8 cellular contexts compared by ENCODE assay signal in the genomic region with DNA sequence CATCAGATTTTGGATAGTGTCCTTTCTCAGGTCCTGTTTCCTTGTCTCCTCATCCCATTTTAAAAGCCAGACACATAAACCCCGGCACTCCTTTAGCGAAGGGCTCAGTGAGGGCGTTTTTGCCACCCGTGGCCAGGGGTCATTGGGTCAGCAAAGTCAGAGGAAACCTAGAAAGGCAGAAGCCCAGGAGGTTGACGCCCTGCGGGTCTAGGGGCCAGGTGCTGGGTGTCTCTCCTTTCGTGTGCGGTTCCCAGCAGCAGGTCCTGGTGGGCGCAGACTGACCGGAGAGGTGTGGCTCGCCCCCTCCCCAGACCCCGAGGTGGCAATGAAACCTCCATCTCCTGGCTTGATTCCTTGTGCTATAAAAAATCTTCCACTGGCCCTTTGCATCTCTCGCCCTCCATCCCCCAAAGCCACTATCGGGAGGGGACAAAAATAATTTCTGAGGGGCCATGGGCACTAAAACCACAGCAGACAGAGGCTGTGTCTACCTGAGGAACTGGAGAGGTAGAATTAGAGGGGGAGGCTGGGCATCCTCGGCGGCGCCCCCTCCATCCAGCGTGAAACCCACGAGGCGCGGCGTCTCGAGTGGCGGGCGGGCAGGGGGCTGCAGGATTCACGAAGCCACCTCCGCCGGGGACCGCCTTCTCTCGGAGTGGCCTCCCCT. TPM values are rescaled to one million over a fixed set of nuclear protein-coding genes. Genes with fewer than 3 reads are reported as not detected.
DNase-seq lines count a peak whose midpoint lies in the region; ATAC-seq and TF ChIP-seq lines count a peak whose summit lies in the region.

No MANE protein-coding gene starts in this region.

- peaks cover 10% of the 10 kb centered on the region for H3K27me3 Mint-ChIP-seq in T-helper 2 cell treated with Interferon-gamma antibody and Interleukin-4, amounts not matched to agents 5 μg/mL and 100 μg/mL, for 36 hours (ENCODE audit: low read depth)

- no peaks in the 10 kb centered on the region for H3K9me3 ChIP-seq in neuronal stem cell (replicated peaks in 1 of 2; ENCODE audit: control insufficient read depth in 2 of 2, insufficient read depth in 1 of 2, low read depth in 1 of 2, low read length in 2 of 2)

- no peaks in the 10 kb centered on the region for H3K79me1 ChIP-seq in neuronal stem cell (ENCODE audit: low read depth, low read length)

- H3K4me3 Mint-ChIP-seq in T-helper 2 cell treated with Interferon-gamma antibody and Interleukin-4, amounts not matched to agents 5 μg/mL and 100 μg/mL, for 36 hours = peak overlapping the region; percentile 80

- H3K14ac ChIP-seq in neuronal stem cell (ENCODE audit: low read length) = no peak overlapping the region

- peak overlapping the region; percentile 93 for H2BK5ac ChIP-seq in neuronal stem cell (ENCODE audit: low read length)

- TF ChIP-seq CTCF in fibroblast of mammary gland (conservative IDR thresholded peaks at IDR 0.05; ENCODE audit: control insufficient read depth, insufficient read depth, low read depth, low read length) = no peak

- H3K18ac ChIP-seq in neuronal stem cell (ENCODE audit: low read length) = peak overlapping the region; percentile 97

- no CpG with 5 or more reads among the region's 30 CpGs for WGBS in neuronal stem cell (ENCODE audit: extremely low coverage in 2 of 2, insufficient read length in 2 of 2, insufficient replicate concordance in 1 of 2), 2 donors

- H3K27me3 ChIP-seq in neuronal stem cell (ENCODE audit: control insufficient read depth in 3 of 3, insufficient read depth in 3 of 3, low read depth in 1 of 3, low read length in 3 of 3) = no peaks in the 10 kb centered on the region

- H4K8ac ChIP-seq in neuronal stem cell (ENCODE audit: low read depth, low read length) = no peak overlapping the region

- H3K36me3 Mint-ChIP-seq in T-helper 2 cell treated with Interferon-gamma antibody and Interleukin-4, amounts not matched to agents 5 μg/mL and 100 μg/mL, for 36 hours (ENCODE audit: low read depth) = no peaks in the 10 kb centered on the region

- H3K27ac ChIP-seq in neuronal stem cell (replicated peaks; ENCODE audit: low read length) = peak overlapping the region; percentile 90

- peak; percentile 18 for DNase-seq in NCI-H2227 (lab: John Stamatoyannopoulos, UW; ENCODE audit: unreplicated experiment)
- no peak for DNase-seq in NCI-H2227 treated with DMSO at 0.1 percent for 48 hours (lab: John Stamatoyannopoulos, UW)
- no peak for DNase-seq in T-helper 2 cell treated with Interferon-gamma antibody and Interleukin-4, amounts not matched to agents 5 μg/mL and 100 μg/mL, for 36 hours (ENCODE audit: low spot score)
- peak; percentile 47 for DNase-seq in fibroblast of mammary gland (ENCODE audit: low read depth)
- peak; percentile 37 for DNase-seq in neuronal stem cell (ENCODE audit: low spot score)
- DNase-seq in stimulated activated naive CD4-positive, alpha-beta T cell treated with Interleukin-2 at 50 U/mL for 16 hours (lab: John Stamatoyannopoulos, UW) = no peak
- DNase-seq in mesenteric fat pad (ENCODE audit: low spot score) = no peak

- peak overlapping the region; percentile 93 for H2BK15ac ChIP-seq in neuronal stem cell (ENCODE audit: low read length)

- no peak overlapping the region for H2AK5ac ChIP-seq in neuronal stem cell (ENCODE audit: low read depth, low read length)

- no peak overlapping the region for H4K91ac ChIP-seq in neuronal stem cell (ENCODE audit: low read depth, low read length, poor library complexity)

- peaks cover 22% of the 10 kb centered on the region for H3K4me1 Mint-ChIP-seq in T-helper 2 cell treated with Interferon-gamma antibody and Interleukin-4, amounts not matched to agents 5 μg/mL and 100 μg/mL, for 36 hours (ENCODE audit: low read depth)

- peak overlapping the region; percentile 68 for H3K4me2 ChIP-seq in neuronal stem cell (ENCODE audit: insufficient read depth, low read length, poor library complexity, severe bottlenecking)

- peak overlapping the region; percentile 88 for H2BK120ac ChIP-seq in neuronal stem cell (ENCODE audit: low read depth, low read length)

- H3K4me3 ChIP-seq in fibroblast of mammary gland (ENCODE audit: control insufficient read depth, low read depth, low read length) (peak overlapping the region; percentile 91), neuronal stem cell (ENCODE audit: low read length in 2 of 2) (peak overlapping the region; percentile 91 to 96)

- H2BK12ac ChIP-seq in neuronal stem cell (ENCODE audit: low read length) = no peak overlapping the region

- H3K4me1 ChIP-seq in neuronal stem cell (ENCODE audit: control insufficient read depth in 2 of 2, insufficient read depth in 1 of 2, low read depth in 1 of 2, low read length in 2 of 2) = peaks cover 3 to 7% of the 10 kb centered on the region in 2 donors

- H3K9me3 Mint-ChIP-seq in T-helper 2 cell treated with Interferon-gamma antibody and Interleukin-4, amounts not matched to agents 5 μg/mL and 100 μg/mL, for 36 hours = no peaks in the 10 kb centered on the region

- no peaks in the 10 kb centered on the region for H3K36me3 ChIP-seq in neuronal stem cell (replicated peaks in 1 of 2; ENCODE audit: control insufficient read depth in 2 of 2, insufficient read depth in 2 of 2, low read length in 2 of 2)

- peak overlapping the region; percentile 99 for H2AFZ ChIP-seq in neuronal stem cell (ENCODE audit: low read length)

- ATAC-seq in GM21423 (IDR thresholded peaks at IDR 0.05; ENCODE audit: unreplicated experiment) = no peak

- peak overlapping the region; percentile 92 for H3K23ac ChIP-seq in neuronal stem cell (ENCODE audit: low read depth, low read length, poor library complexity)

- no peak overlapping the region for H3K4ac ChIP-seq in neuronal stem cell (ENCODE audit: low read length)

- peak overlapping the region; percentile 100 for H3K9ac ChIP-seq in neuronal stem cell (ENCODE audit: low read depth, low read length, poor library complexity)

- peak overlapping the region; percentile 80 for H3K27ac Mint-ChIP-seq in T-helper 2 cell treated with Interferon-gamma antibody and Interleukin-4, amounts not matched to agents 5 μg/mL and 100 μg/mL, for 36 hours

RNA-seq across cellular contexts. Expression of gene FRMD6, which starts 0.9 kb away (rescaled TPM):
- 8.9 TPM for polyA plus RNA-seq in neuronal stem cell (2013, experiment 1 of 2)
- 9.2 TPM for polyA plus RNA-seq in neuronal stem cell (2013, experiment 2 of 2)
- 19.0 TPM for total RNA-seq in mesenteric fat pad

Comparison
In these comparisons a context has a peak if more than half of its experiments do, and no peak if none do; other contexts are left out.
1. DNase-seq: peak in NCI-H2227 (single experiment), fibroblast of mammary gland (single experiment) and neuronal stem cell (single experiment); none in NCI-H2227 treated with DMSO at 0.1 percent for 48 hours (single experiment), T-helper 2 cell treated with Interferon-gamma antibody and Interleukin-4, amounts not matched to agents 5 μg/mL and 100 μg/mL, for 36 hours (single experiment), stimulated activated naive CD4-positive, alpha-beta T cell treated with Interleukin-2 at 50 U/mL for 16 hours (single experiment) and mesenteric fat pad (single experiment).